Comparison of ENCODE assay signal across 19 cellular contexts in the genomic region with DNA sequence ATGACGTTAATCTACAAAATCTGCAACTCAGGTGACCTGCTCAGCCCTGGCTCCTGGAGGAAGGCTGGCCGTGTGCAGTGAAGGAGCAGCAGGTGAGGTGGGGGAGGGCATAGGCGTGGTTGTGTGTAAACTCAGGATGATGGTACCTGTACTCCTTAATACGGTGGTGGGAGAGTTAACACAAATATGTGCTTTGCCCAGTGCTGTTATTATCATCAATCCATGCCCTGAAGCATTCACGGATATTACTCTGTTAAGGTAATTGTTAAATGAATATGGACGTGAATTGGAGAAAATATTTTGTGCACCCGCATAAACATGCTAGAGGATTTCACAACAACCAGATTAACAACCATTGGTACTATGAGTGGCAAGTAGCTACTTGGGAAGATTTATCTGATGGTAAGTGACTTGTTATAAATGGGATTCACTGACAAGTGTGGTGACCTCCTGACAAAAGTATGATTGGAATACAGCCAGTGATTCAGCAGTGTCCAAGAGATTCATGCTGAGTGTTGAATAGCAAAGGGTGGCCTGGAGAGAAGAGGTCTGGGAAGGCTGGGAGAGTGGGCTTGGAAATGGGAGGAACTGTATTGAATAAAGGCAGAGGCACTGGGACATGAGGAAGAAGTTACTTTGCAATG.
DNase-seq lines count a peak whose midpoint lies in the region; ATAC-seq, FAIRE-seq and TF ChIP-seq lines count a peak whose summit lies in the region.
"Had no signal": no experiment of that assay in that cellular context is flagged by ENCODE, and none has a peak within 500 bp of the region (broad histone marks: within the 10 kb centered on the region; RNA-seq: fewer than 3 reads in every experiment).

No MANE protein-coding gene starts in this region.

- no peak for TF ChIP-seq CTCF in GM12878 (IDR thresholded peaks at IDR 0.05 in 2 of 3, conservative IDR thresholded peaks at IDR 0.05 in 1 of 3; ENCODE audit: control insufficient read depth in 2 of 3, extremely low read depth in 1 of 3, insufficient read depth in 1 of 3, low read depth in 3 of 3, low read length in 3 of 3)
- no peak for TF ChIP-seq CTCF in BE2C (IDR thresholded peaks at IDR 0.05; ENCODE audit: low read depth, low read length)

- H3K4me3 ChIP-seq in GM12878 (no peak overlapping the region), BE2C (ENCODE audit: low read depth, low read length) (no peak overlapping the region)
- H3K4me3 ChIP-seq: cardiac muscle cell, esophagus muscularis mucosa, prostate gland, SJCRH30 had no signal

- CTCF ChIA-PET in GM12878 (lab: Yijun Ruan, JAX) = interaction anchor here (1.2 to 2.1 kb wide), 3 partner anchors 11 to 54 kb away, joined by 3 to 11 read pairs (median 4); no protein-coding TSS in a partner anchor

- H3K4me1 ChIP-seq in GM12878 (ENCODE audit: control insufficient read depth, insufficient read depth, low read length) = peaks cover 58% of the 10 kb centered on the region
- H3K4me1 ChIP-seq in BE2C = no peaks in the 10 kb centered on the region
- H3K4me1 ChIP-seq: prostate gland, SJCRH30 had no signal

- H3K4me2 ChIP-seq in GM12878 (ENCODE audit: control insufficient read depth, insufficient read depth) = peak overlapping the region; percentile 87

- no peak for TF ChIP-seq EP300 in GM12878 (IDR thresholded peaks at IDR 0.05; ENCODE audit: borderline replicate concordance in 1 of 2, control insufficient read depth in 1 of 2, low read depth in 2 of 2, low read length in 2 of 2)

- no peak overlapping the region for H2AFZ ChIP-seq in GM12878 (ENCODE audit: control insufficient read depth, low read depth, low read length)

- in situ Hi-C loops in GM12878 (cut with MboI) = no loop called here

- ATAC-seq in GM12878 = no peak
- ATAC-seq: natural killer cell had no signal

- SMC1A ChIA-PET in GM12878 (lab: Charles Lee; ENCODE audit: uncharacterized antibody, unreplicated experiment) = interaction anchor here (0.8 to 6.5 kb wide), 14 partner anchors 10 to 141 kb away, joined by 3 to 32 read pairs (median 4); no protein-coding TSS in a partner anchor

- BruUV-seq in GM12878 (replicated peaks; lab: Mats Ljungman, UMichigan) = TSS peak; percentile 10

- H3K79me2 ChIP-seq in GM12878 (ENCODE audit: control insufficient read depth, insufficient read depth, low read length) = no peaks in the 10 kb centered on the region

- RAD21 ChIA-PET in GM12878 (lab: Charles Lee; ENCODE audit: unreplicated experiment) = interaction anchor here (1.1 to 1.9 kb wide), 6 partner anchors 16 to 115 kb away, joined by 3 to 8 read pairs (median 4); no protein-coding TSS in a partner anchor

- no peak for TF ChIP-seq RAD21 in GM12878 (IDR thresholded peaks at IDR 0.05; ENCODE audit: insufficient read depth, low read depth, low read length)

- intact Hi-C loops in GM12878 (cut with micrococcal nuclease; ENCODE audit: unreplicated experiment) = loop anchor here (2.0 to 5.0 kb wide), 3 partner anchors 62 to 268 kb away; no protein-coding TSS in a partner anchor

- no peak for TF ChIP-seq POLR2A in GM12878 (IDR thresholded peaks at IDR 0.05; ENCODE audit: low read depth, low read length)

- 96% methylated on average over 7 of the region's 7 CpGs for WGBS in GM12878 (ENCODE audit: insufficient coverage, insufficient replicate concordance, low lambda C conversion rate, missing lambda C conversion rate)

- POLR2A ChIA-PET in GM12878 (lab: Charles Lee) = interaction anchor here (1.3 kb wide), 1 partner anchor 16 kb away, joined by 4 read pairs; no protein-coding TSS in a partner anchor

- peak overlapping the region; percentile 94 for H3K27ac ChIP-seq in GM12878 (ENCODE audit: control insufficient read depth, insufficient read depth)
- H3K27ac ChIP-seq: cardiac muscle cell, esophagus muscularis mucosa, prostate gland, SJCRH30 had no signal

- H3K36me3 ChIP-seq in GM12878 (ENCODE audit: control insufficient read depth in 2 of 2, insufficient read depth in 2 of 2, low read length in 1 of 2) (no peaks in the 10 kb centered on the region), BE2C (no peaks in the 10 kb centered on the region)
- H3K36me3 ChIP-seq: esophagus muscularis mucosa, prostate gland, SJCRH30 had no signal

- H3K9ac ChIP-seq in GM12878 (ENCODE audit: control insufficient read depth, insufficient read depth, low read length) = no peak overlapping the region; the same call in 1 of the 2 replicates

- DNase-seq in ELR (ENCODE audit: low read depth) (peak; percentile 26), NCI-H1417 (lab: John Stamatoyannopoulos, UW) (peak in 2 of 3 experiments; percentile 57 to 78), GM12878 (ENCODE audit: low read depth, low spot score) (no peak), myocyte (ENCODE audit: low read depth) (peak; percentile 42), BE2C (no peak), NCI-H2107 treated with DMSO at 0.1 percent for 48 hours (lab: John Stamatoyannopoulos, UW; ENCODE audit: unreplicated experiment) (no peak), T1000 (lab: John Stamatoyannopoulos, UW) (no peak)
- DNase-seq: activated CD4-positive, CD25-positive, alpha-beta regulatory T cell treated with anti-CD3 and anti-CD28 coated beads, Interleukin-2, amount 50 U/mL, for 72 hours; activated naive CD8-positive, alpha-beta T cell treated with anti-CD3 and anti-CD28 coated beads, Interleukin-2, amount 10 ng/mL, durations not matched to agents 7 days and 5 days; GF-D8; natural killer cell; NCI-H1436 treated with DMSO at 0.1 percent for 48 hours; small intestine; stimulated activated CD4-positive, alpha-beta T cell treated with anti-CD3 and anti-CD28 coated beads, Interleukin-4, amount 100 ng/mL, for 4 hours; substantia nigra had no signal

- H3K9me3 ChIP-seq in GM12878 (replicated peaks; ENCODE audit: control insufficient read depth, insufficient read depth, low read length) (no peaks in the 10 kb centered on the region; the same call in 2 of the 3 replicates), BE2C (no peaks in the 10 kb centered on the region)
- H3K9me3 ChIP-seq: esophagus muscularis mucosa, prostate gland, SJCRH30 had no signal

- FAIRE-seq in GM12878 (lab: Jason Lieb, UNC) = no peak
- FAIRE-seq: small intestine had no signal

- no peaks in the 10 kb centered on the region for H4K20me1 ChIP-seq in GM12878 (ENCODE audit: control insufficient read depth, insufficient read depth)

- H3K27me3 ChIP-seq in GM12878 (replicated peaks in 1 of 2; ENCODE audit: control insufficient read depth in 2 of 2, insufficient read depth in 2 of 2, low read length in 1 of 2) = no peaks in the 10 kb centered on the region
- H3K27me3 ChIP-seq in BE2C = no peaks in the 10 kb centered on the region
- H3K27me3 ChIP-seq: cardiac muscle cell, esophagus muscularis mucosa, SJCRH30 had no signal

TF ChIP-seq in GM12878, 131 proteins besides CTCF, POLR2A, EP300 and RAD21 (continues in another document):
- TF ChIP-seq NKRF (conservative IDR thresholded peaks at IDR 0.05) (no peak), ATF3 (IDR thresholded peaks at IDR 0.05; ENCODE audit: borderline replicate concordance, extremely low read depth, low read depth, low read length) (no peak), BCL3 (IDR thresholded peaks at IDR 0.05; ENCODE audit: borderline replicate concordance, insufficient read depth, low read depth, low read length, poor library complexity, severe bottlenecking) (peak; percentile 5), MEF2B (IDR thresholded peaks at IDR 0.05; ENCODE audit: partially characterized antibody, poor library complexity, severe bottlenecking) (no peak)

Comparison
In these comparisons a context has a peak if more than half of its experiments do, and no peak if none do; other contexts are left out.
1. DNase-seq: peak in ELR (single experiment), NCI-H1417 (2 of 3) and myocyte (single experiment); none in GM12878 (single experiment), BE2C (single experiment), NCI-H2107 treated with DMSO at 0.1 percent for 48 hours (single experiment) and T1000 (single experiment).